ENCODE assay signal across 8 cellular contexts in genomic region chr11:26753738-26754504, GRCh38. TPM values are rescaled to one million over a fixed set of nuclear protein-coding genes. Genes with fewer than 3 reads are reported as not detected.
DNase-seq lines count a peak whose midpoint lies in the region; ATAC-seq and TF ChIP-seq lines count a peak whose summit lies in the region.

No MANE protein-coding gene starts in this region.

- no peaks in the 10 kb centered on the region for H3K27me3 ChIP-seq in SK-N-SH (ENCODE audit: insufficient read depth)

- no peak overlapping the region; a peak in 1 of 4 replicates for H3K4me3 ChIP-seq in SK-N-SH (ENCODE audit: low read depth in 2 of 2, low read length in 1 of 2)

- no peak overlapping the region for H3K4me2 ChIP-seq in SK-N-SH

- no peak for TF ChIP-seq EP300 in SK-N-SH (IDR thresholded peaks at IDR 0.05; ENCODE audit: borderline replicate concordance in 1 of 2, low read depth in 1 of 2, low read length in 1 of 2)

- no peak overlapping the region for H3K27ac Mint-ChIP-seq in T-cell

- H2AFZ ChIP-seq in SK-N-SH (ENCODE audit: low read depth): no peak overlapping the region

- H3K9me3 Mint-ChIP-seq in T-cell: peaks cover 0 to 5% (median 0%) of the 10 kb centered on the region in 3 donors

- H3K27me3 Mint-ChIP-seq in T-cell: no peaks in the 10 kb centered on the region

- peaks cover 0 to 3% of the 10 kb centered on the region in 2 experiments; a peak in 1 of 4 replicates for H3K4me1 ChIP-seq in SK-N-SH (ENCODE audit: control insufficient read depth in 1 of 2, insufficient read depth in 2 of 2, low read depth in 1 of 2, low read length in 1 of 2)

- POLR2A ChIA-PET in SK-N-SH (lab: Yijun Ruan, JAX) (no interaction called here), T-cell (lab: Charles Lee) (no interaction called here)

- no peaks in the 10 kb centered on the region for H3K9me3 ChIP-seq in SK-N-SH

- 37% methylated on average over 8 of the region's 8 CpGs for WGBS in SK-N-SH (ENCODE audit: low lambda C conversion rate)

- H3K4me3 Mint-ChIP-seq in T-cell: no peak overlapping the region

- no peaks in the 10 kb centered on the region for H3K36me3 ChIP-seq in SK-N-SH (replicated peaks in 1 of 2; ENCODE audit: control insufficient read depth in 1 of 2, insufficient read depth in 2 of 2, low read length in 1 of 2)

- H3K4me1 Mint-ChIP-seq in T-cell: no peaks in the 10 kb centered on the region

- H3F3A ChIP-seq in SK-N-SH (replicated peaks; ENCODE audit: insufficient read depth): peaks cover 3% of the 10 kb centered on the region

- no peaks in the 10 kb centered on the region for H3K79me2 ChIP-seq in SK-N-SH (ENCODE audit: insufficient read depth)

- H4K20me1 ChIP-seq in SK-N-SH (ENCODE audit: insufficient read depth): no peaks in the 10 kb centered on the region

- no peak overlapping the region for H3K9ac ChIP-seq in SK-N-SH

- H3K9me2 ChIP-seq in SK-N-SH: no peaks in the 10 kb centered on the region

- no peak overlapping the region for H3K27ac ChIP-seq in SK-N-SH (ENCODE audit: low read depth in 2 of 2, low read length in 1 of 2)

- ATAC-seq in GM21717 (IDR thresholded peaks at IDR 0.05; ENCODE audit: unreplicated experiment) (peak; percentile 81), T-cell (replicated peaks in 1 of 4) (no peak), HG02571 (IDR thresholded peaks at IDR 0.05; ENCODE audit: unreplicated experiment) (no peak)

- peak; percentile 94 for TF ChIP-seq CTCF in SK-N-SH (IDR thresholded peaks at IDR 0.05)

- TF ChIP-seq RAD21 in SK-N-SH (IDR thresholded peaks at IDR 0.05; ENCODE audit: low read length): peak; percentile 96

- no peaks in the 10 kb centered on the region for H3K36me3 Mint-ChIP-seq in T-cell

- CTCF ChIA-PET in SK-N-SH (lab: Yijun Ruan, JAX): interaction anchor here (0.5 to 4.8 kb wide), 23 partner anchors 8 to 732 kb away, joined by 3 to 58 read pairs (median 3); no protein-coding TSS in a partner anchor
- CTCF ChIA-PET in T-cell (lab: Charles Lee): no interaction called here

- DNase-seq in DMS53 treated with DMSO at 0.1 percent for 48 hours (lab: John Stamatoyannopoulos, UW; ENCODE audit: unreplicated experiment) (peak; percentile 48), MV-4-11 (lab: John Stamatoyannopoulos, UW) (peak; percentile 40), SK-N-SH (peak; percentile 45), foreskin melanocyte (peak; percentile 96), posterior cingulate gyrus (peak in 6 of 10 donors; percentile 27 to 59 (median 31)), T-cell (no peak)

- intact Hi-C loops in posterior cingulate gyrus (cut with DNase I): loop anchor here (2.0 to 10.0 kb wide), 3 partner anchors 405 to 731 kb away; no protein-coding TSS in a partner anchor

TF ChIP-seq in SK-N-SH, 30 proteins besides CTCF, POLR2A, EP300 and RAD21:
- TF ChIP-seq MEF2A (IDR thresholded peaks at IDR 0.05; ENCODE audit: borderline replicate concordance, low read depth) (no peak), ELF1 (IDR thresholded peaks at IDR 0.05) (no peak), FOXM1 (IDR thresholded peaks at IDR 0.05; ENCODE audit: low read depth) (no peak), ZBTB33 (IDR thresholded peaks at IDR 0.05; ENCODE audit: borderline replicate concordance, low read depth) (no peak), SMC3 (IDR thresholded peaks at IDR 0.05; ENCODE audit: low read depth, low read length) (peak; percentile 97), NRF1 (IDR thresholded peaks at IDR 0.05; ENCODE audit: low read depth, low read length) (no peak), YY1 (IDR thresholded peaks at IDR 0.05; ENCODE audit: low read depth) (no peak), RFX5 (IDR thresholded peaks at IDR 0.05; ENCODE audit: low read length) (no peak), TCF12 (IDR thresholded peaks at IDR 0.05) (peak; percentile 27; the same call in 1 of the 2 replicates), EZH2phosphoT487 (IDR thresholded peaks at IDR 0.05; ENCODE audit: borderline replicate concordance, low read depth) (no peak), GATA2 (CRISPR knock-in tag; IDR thresholded peaks at IDR 0.05) (no peak), NFIC (IDR thresholded peaks at IDR 0.05; ENCODE audit: borderline replicate concordance) (no peak), CHD2 (IDR thresholded peaks at IDR 0.05; ENCODE audit: low read length, partially characterized antibody) (no peak), PBX3 (IDR thresholded peaks at IDR 0.05) (no peak), REST (IDR thresholded peaks at IDR 0.05; ENCODE audit: low read depth, low read length) (no peak)
TF ChIP-seq in SK-N-SH: peak in this region for 2.

RNA-seq across cellular contexts. Expression of gene SLC5A12, which starts 32.1 kb away (rescaled TPM):
- polyA plus RNA-seq in SK-N-SH (2012; rRNA removed): 0.03 and 0.13 TPM in 2 replicates
- under 0.01 and 0.04 TPM in 2 replicates for polyA plus RNA-seq in SK-N-SH (2012; cell fraction: cytosol; rRNA removed)
- 0.13 and 0.14 TPM in 2 replicates for polyA plus RNA-seq in SK-N-SH (2012; cell fraction: nucleus; rRNA removed)
- total RNA-seq in T-cell: not detected

Comparison
In these comparisons a context has a peak if more than half of its experiments do, and no peak if none do; other contexts are left out.
1. DNase-seq: peak in DMS53 treated with DMSO at 0.1 percent for 48 hours (single experiment), MV-4-11 (single experiment), SK-N-SH (single experiment), foreskin melanocyte (single experiment) and posterior cingulate gyrus (6 of 10); none in T-cell (0 of 34).